In genomic region chr7:158830211-158830723, GRCh38 we compare ENCODE assay signal across 9 cellular contexts. TPM values are rescaled to one million over a fixed set of nuclear protein-coding genes. Genes with fewer than 3 reads are reported as not detected.
DNase-seq lines count a peak whose midpoint lies in the region; ATAC-seq, FAIRE-seq and TF ChIP-seq lines count a peak whose summit lies in the region.
"Had no signal": no experiment of that assay in that cellular context is flagged by ENCODE, and none has a peak within 500 bp of the region (broad histone marks: within the 10 kb centered on the region; RNA-seq: fewer than 3 reads in every experiment).

No MANE protein-coding gene starts in this region.

- H4K20me1 ChIP-seq in HepG2 (ENCODE audit: insufficient read depth, low read length) = peaks cover 10% of the 10 kb centered on the region

- BruUV-seq in HepG2 (replicated peaks; lab: Mats Ljungman, UMichigan) = no TSS peak

- H3K4me1 Mint-ChIP-seq in activated CD4-positive, alpha-beta T cell treated with anti-CD3 and anti-CD28 coated beads for 36 hours = peaks cover 30% of the 10 kb centered on the region

- H3K4me1 ChIP-seq in HepG2 (ENCODE audit: insufficient read depth, low read length) (peaks cover 44% of the 10 kb centered on the region), thoracic aorta (ENCODE audit: control insufficient read depth in 1 of 2, low read depth in 2 of 2) (peaks cover 17 to 30% of the 10 kb centered on the region in 2 donors)

- H3K4me2 ChIP-seq in HepG2 (ENCODE audit: low read depth, low read length) = peak overlapping the region; percentile 94

- TF ChIP-seq RAD21 in HepG2 (CRISPR knock-in tag; IDR thresholded peaks at IDR 0.05) = no peak

- no peak for TF ChIP-seq EP300 in HepG2 (IDR thresholded peaks at IDR 0.05; ENCODE audit: low read depth in 2 of 2, low read length in 2 of 2)
- TF ChIP-seq EP300 in HepG2 (CRISPR knock-in tag; IDR thresholded peaks at IDR 0.05; ENCODE audit: borderline replicate concordance) = no peak

- H3K27me3 ChIP-seq in HepG2 (ENCODE audit: control insufficient read depth in 1 of 2, insufficient read depth in 2 of 2, low read length in 2 of 2) = no peaks in the 10 kb centered on the region; a peak in 1 of 5 replicates
- H3K27me3 ChIP-seq in thoracic aorta (replicated peaks; ENCODE audit: insufficient read depth) = no peaks in the 10 kb centered on the region

- H2AFZ ChIP-seq in HepG2 (ENCODE audit: low read length) = no peak overlapping the region

- peak overlapping the region; percentile 90 for H3K27ac ChIP-seq in HepG2 (ENCODE audit: extremely low read length, insufficient read depth, low read length)
- H3K27ac ChIP-seq in thoracic aorta = peak overlapping the region; percentile 90 to 97

- peak overlapping the region; percentile 82 for H3K27ac Mint-ChIP-seq in activated CD4-positive, alpha-beta T cell treated with anti-CD3 and anti-CD28 coated beads for 36 hours

- TF ChIP-seq CTCF in astrocyte of the spinal cord (IDR thresholded peaks at IDR 0.05; ENCODE audit: low read depth, low read length) (no peak), HepG2 (CRISPR knock-in tag; IDR thresholded peaks at IDR 0.05) (no peak; the same call in 1 of the 2 replicates), thoracic aorta (IDR thresholded peaks at IDR 0.05) (no peak)

- in situ Hi-C loops in astrocyte of the spinal cord (cut with HindIII; ENCODE audit: low sequenced_read_pairs) (no loop called here), HepG2 (cut with HindIII; ENCODE audit: extremely low pct_ligation_motif_present, low pct_unique_long_range_greater_than_20kb) (no loop called here)

- H3K9ac ChIP-seq in HepG2 (ENCODE audit: insufficient read depth, low read depth, low read length) = peak overlapping the region; percentile 91

- peak overlapping the region; percentile 76 for H3K4me3 Mint-ChIP-seq in activated CD4-positive, alpha-beta T cell treated with anti-CD3 and anti-CD28 coated beads for 36 hours

- H3K4me3 ChIP-seq in astrocyte of the spinal cord (ENCODE audit: low read depth, low read length) = peak overlapping the region; percentile 66
- H3K4me3 ChIP-seq in HepG2 (replicated peaks in 1 of 3; ENCODE audit: insufficient read depth in 1 of 3, low read depth in 2 of 3, low read length in 3 of 3) = peak overlapping the region; percentile 77 to 96 (median 90)
- peak overlapping the region; percentile 99 for H3K4me3 ChIP-seq in thoracic aorta

- intact Hi-C loops in activated CD4-positive, alpha-beta T cell treated with anti-CD3 and anti-CD28 coated beads for 36 hours (cut with DNase I, micrococcal nuclease) = loop anchor here in 1 of 2 experiments (5.0 kb wide), 1 partner anchor 147 kb away; no protein-coding TSS in a partner anchor
- intact Hi-C loops in HepG2 (cut with micrococcal nuclease; ENCODE audit: unreplicated experiment) = no loop called here

- POLR2A ChIA-PET in activated CD4-positive, alpha-beta T cell treated with anti-CD3 and anti-CD28 coated beads for 36 hours (lab: Charles Lee) = interaction anchor here (0.7 to 1.3 kb wide), 2 partner anchors 13 to 33 kb away, joined by 3 read pairs; no protein-coding TSS in a partner anchor
- POLR2A ChIA-PET in HepG2 (lab: Yijun Ruan, JAX) = interaction anchor here (1.1 to 3.2 kb wide), 8 partner anchors 8 to 147 kb away, joined by 3 to 28 read pairs (median 6); partner anchors contain the start of gene NCAPG2

- CTCF ChIA-PET in activated CD4-positive, alpha-beta T cell treated with anti-CD3 and anti-CD28 coated beads for 36 hours (lab: Charles Lee) = interaction anchor here (0.8 to 2.2 kb wide), 4 partner anchors 9 to 31 kb away, joined by 3 to 9 read pairs (median 4); no protein-coding TSS in a partner anchor
- CTCF ChIA-PET in HepG2 (lab: Yijun Ruan, JAX; ENCODE audit: low intra/inter-chr PET ratio, low total read pairs) = no interaction called here

- H3K36me3 Mint-ChIP-seq in activated CD4-positive, alpha-beta T cell treated with anti-CD3 and anti-CD28 coated beads for 36 hours (ENCODE audit: low read depth) = peaks cover 16% of the 10 kb centered on the region

- no peak for DNase-seq in activated CD4-positive, alpha-beta T cell treated with anti-CD3 and anti-CD28 coated beads for 36 hours
- DNase-seq in activated CD4-positive, alpha-beta T cell treated with anti-CD3 and anti-CD28 coated beads for 4 hours = no peak
- DNase-seq in astrocyte of the spinal cord (ENCODE audit: low read depth, low spot score) (no peak), HepG2 (ENCODE audit: low spot score) (no peak), thoracic aorta (ENCODE audit: low spot score) (no peak), kidney glomerular epithelial cell (lab: John Stamatoyannopoulos, UW) (no peak), SK-N-DZ (ENCODE audit: low spot score) (no peak)

- H3K9me3 ChIP-seq in HepG2 (ENCODE audit: low read length) (no peaks in the 10 kb centered on the region), thoracic aorta (no peaks in the 10 kb centered on the region)

- H3K9me3 Mint-ChIP-seq in activated CD4-positive, alpha-beta T cell treated with anti-CD3 and anti-CD28 coated beads for 36 hours (ENCODE audit: low read depth) = no peaks in the 10 kb centered on the region

- under 1% methylated on average over 10 of the region's 14 CpGs for WGBS in HepG2 (ENCODE audit: low lambda C conversion rate)

- no peak for ATAC-seq in activated CD4-positive, alpha-beta T cell treated with anti-CD3 and anti-CD28 coated beads for 36 hours
- ATAC-seq in HepG2 (no peak; the same call in 2 of the 3 replicates), thoracic aorta (ENCODE audit: insufficient number of reproducible peaks, low FRiP score, low read depth) (no peak), HG02678 (IDR thresholded peaks at IDR 0.05; ENCODE audit: unreplicated experiment) (no peak)

- peaks cover 30% of the 10 kb centered on the region for H3K79me2 ChIP-seq in HepG2 (ENCODE audit: insufficient read depth, low read length)

- no peak for FAIRE-seq in HepG2 (lab: Jason Lieb, UNC)
- FAIRE-seq: frontal cortex had no signal

- H3K27me3 Mint-ChIP-seq in activated CD4-positive, alpha-beta T cell treated with anti-CD3 and anti-CD28 coated beads for 36 hours = no peaks in the 10 kb centered on the region

- H3K36me3 ChIP-seq in HepG2 (replicated peaks in 1 of 2; ENCODE audit: control insufficient read depth in 1 of 2, insufficient read depth in 2 of 2, low read length in 2 of 2) (no peaks in the 10 kb centered on the region), thoracic aorta (no peaks in the 10 kb centered on the region)

- TF ChIP-seq POLR2A in HepG2 (IDR thresholded peaks at IDR 0.05; ENCODE audit: insufficient read depth in 1 of 2, low read depth in 2 of 2, low read length in 2 of 2) = no peak

RNA-seq across cellular contexts. Expression of gene ESYT2, which starts 1.0 kb away (rescaled TPM):
- 10 to 100 TPM; 68.5 to 73.7 TPM for total RNA-seq in activated CD4-positive, alpha-beta T cell treated with anti-CD3 and anti-CD28 coated beads for 36 hours
- total RNA-seq in HepG2 (2016; rRNA removed; fragmentation: Illumina TruSeq; extraction: Trizol) = 26.0 and 37.3 TPM in 2 replicates
- total RNA-seq in HepG2 (2016; cell fraction: cytosol; rRNA removed; fragmentation: Illumina TruSeq; extraction: Trizol; ENCODE audit: low read depth) = 23.2 and 25.4 TPM in 2 replicates
- 23.4 and 37.6 TPM in 2 replicates for total RNA-seq in HepG2 (2016; cell fraction: insoluble cytoplasmic fraction; rRNA removed; fragmentation: Illumina TruSeq; extraction: Trizol)
- 25.1 and 27.8 TPM in 2 replicates for total RNA-seq in HepG2 (2016; cell fraction: membrane; rRNA removed; fragmentation: Illumina TruSeq; extraction: Trizol)
- total RNA-seq in HepG2 (2016; cell fraction: nucleus; rRNA removed; fragmentation: Illumina TruSeq; extraction: Trizol) = 30.5 and 36.8 TPM in 2 replicates
- 28.5 and 29.6 TPM in 2 replicates for polyA plus RNA-seq in HepG2 (2011; rRNA removed)
- 21.0 and 24.9 TPM in 2 replicates for polyA plus RNA-seq in HepG2 (2011; cell fraction: cytosol; rRNA removed)
- polyA plus RNA-seq in HepG2 (2011; cell fraction: nucleus; rRNA removed) = 30.7 and 35.6 TPM in 2 replicates
- polyA plus RNA-seq in HepG2 (2012) = 24.9 and 27.0 TPM in 2 replicates
- polyA plus RNA-seq in HepG2 (2016; cell fraction: cytosol; fragmentation: Illumina TruSeq; extraction: Trizol; ENCODE audit: low read depth) = 6.2 and 6.5 TPM in 2 replicates
- 18.2 and 18.4 TPM in 2 replicates for polyA plus RNA-seq in HepG2 (2016; cell fraction: insoluble cytoplasmic fraction; fragmentation: Illumina TruSeq; extraction: Trizol; ENCODE audit: low read depth)
- 12.5 and 13.5 TPM in 2 replicates for polyA plus RNA-seq in HepG2 (2016; cell fraction: membrane; fragmentation: Illumina TruSeq; extraction: Trizol; ENCODE audit: low read depth)
- polyA plus RNA-seq in HepG2 (2016; cell fraction: nucleus; fragmentation: Illumina TruSeq; extraction: Trizol; ENCODE audit: insufficient read depth, low read depth) = 36.5 and 39.4 TPM in 2 replicates
- 37.9 and 66.1 TPM in 2 replicates for polyA minus RNA-seq in HepG2 (2011; rRNA and poly(A)+ RNA removed; ENCODE audit: low replicate concordance)
- polyA minus RNA-seq in HepG2 (2011; cell fraction: cytosol; rRNA and poly(A)+ RNA removed) = 35.0 and 40.6 TPM in 2 replicates
- 30.6 and 37.2 TPM in 2 replicates for polyA minus RNA-seq in HepG2 (2011; cell fraction: nucleus; rRNA and poly(A)+ RNA removed)
- 100 to 1,000 TPM; 196 to 218 TPM for total RNA-seq in thoracic aorta
- 33.9 and 42.8 TPM in 2 replicates for polyA plus RNA-seq in SK-N-DZ (2014; cell fraction: cytosol; rRNA removed)
- polyA plus RNA-seq in SK-N-DZ (2014; cell fraction: nucleus; rRNA removed) = 19.8 and 21.4 TPM in 2 replicates

RNA-seq across cellular contexts. Expression of gene DYNC2I1, which starts 26.1 kb away (rescaled TPM):
- 10 to 100 TPM; 14.0 to 15.2 TPM for total RNA-seq in activated CD4-positive, alpha-beta T cell treated with anti-CD3 and anti-CD28 coated beads for 36 hours
- total RNA-seq in HepG2 (2016; rRNA removed; fragmentation: Illumina TruSeq; extraction: Trizol) (3.4 and 4.9 TPM in 2 replicates), thoracic aorta (10 to 100 TPM; 17.1 to 34.0 TPM)
- total RNA-seq in HepG2 (2016; cell fraction: cytosol; rRNA removed; fragmentation: Illumina TruSeq; extraction: Trizol; ENCODE audit: low read depth) = 11.3 and 18.9 TPM in 2 replicates
- 3.1 and 3.9 TPM in 2 replicates for total RNA-seq in HepG2 (2016; cell fraction: insoluble cytoplasmic fraction; rRNA removed; fragmentation: Illumina TruSeq; extraction: Trizol)
- total RNA-seq in HepG2 (2016; cell fraction: membrane; rRNA removed; fragmentation: Illumina TruSeq; extraction: Trizol) = 4.8 and 9.2 TPM in 2 replicates
- 3.6 and 5.0 TPM in 2 replicates for total RNA-seq in HepG2 (2016; cell fraction: nucleus; rRNA removed; fragmentation: Illumina TruSeq; extraction: Trizol)
- 8.6 and 9.1 TPM in 2 replicates for polyA plus RNA-seq in HepG2 (2011; rRNA removed)
- polyA plus RNA-seq in HepG2 (2011; cell fraction: cytosol; rRNA removed) = 5.3 and 9.7 TPM in 2 replicates
- polyA plus RNA-seq in HepG2 (2011; cell fraction: nucleus; rRNA removed) = 24.5 and 26.0 TPM in 2 replicates
- polyA plus RNA-seq in HepG2 (2012) = 4.3 and 5.5 TPM in 2 replicates
- 0.75 and 0.90 TPM in 2 replicates for polyA plus RNA-seq in HepG2 (2016; cell fraction: cytosol; fragmentation: Illumina TruSeq; extraction: Trizol; ENCODE audit: low read depth)
- 3.5 and 4.2 TPM in 2 replicates for polyA plus RNA-seq in HepG2 (2016; cell fraction: insoluble cytoplasmic fraction; fragmentation: Illumina TruSeq; extraction: Trizol; ENCODE audit: low read depth)
- polyA plus RNA-seq in HepG2 (2016; cell fraction: membrane; fragmentation: Illumina TruSeq; extraction: Trizol; ENCODE audit: low read depth) = 0.78 and 0.89 TPM in 2 replicates
- 9.9 and 10.3 TPM in 2 replicates for polyA plus RNA-seq in HepG2 (2016; cell fraction: nucleus; fragmentation: Illumina TruSeq; extraction: Trizol; ENCODE audit: insufficient read depth, low read depth)
- 3.9 and 5.9 TPM in 2 replicates for polyA minus RNA-seq in HepG2 (2011; rRNA and poly(A)+ RNA removed; ENCODE audit: low replicate concordance)
- polyA minus RNA-seq in HepG2 (2011; cell fraction: cytosol; rRNA and poly(A)+ RNA removed) = 1.9 and 2.6 TPM in 2 replicates
- 8.8 and 11.6 TPM in 2 replicates for polyA minus RNA-seq in HepG2 (2011; cell fraction: nucleus; rRNA and poly(A)+ RNA removed)
- polyA plus RNA-seq in SK-N-DZ (2014; cell fraction: cytosol; rRNA removed) = 3.9 and 4.9 TPM in 2 replicates
- 9.2 and 20.0 TPM in 2 replicates for polyA plus RNA-seq in SK-N-DZ (2014; cell fraction: nucleus; rRNA removed)
